Comparison of ENCODE assay signal across 8 cellular contexts in genomic region chr5:149550267-149550582, GRCh38. TPM values are rescaled to one million over a fixed set of nuclear protein-coding genes. Genes with fewer than 3 reads are reported as not detected.
DNase-seq lines count a peak whose midpoint lies in the region; ATAC-seq and TF ChIP-seq lines count a peak whose summit lies in the region.

No MANE protein-coding gene starts in this region.

- H2AFZ ChIP-seq in SU-DHL-6 (ENCODE audit: low read depth, low read length, severe bottlenecking), result no peak overlapping the region
- H2AFZ ChIP-seq in osteoblast (ENCODE audit: low read length), result no peak overlapping the region

- H3K4me1 Mint-ChIP-seq in activated CD4-positive, alpha-beta T cell treated with anti-CD3 and anti-CD28 coated beads, Interleukin-2, amount 10 ng/mL, durations not matched to agents 7 days and 5 days, result peaks cover 38% of the 10 kb centered on the region

- H3K27me3 Mint-ChIP-seq in activated CD4-positive, alpha-beta T cell treated with anti-CD3 and anti-CD28 coated beads, Interleukin-2, amount 10 ng/mL, durations not matched to agents 7 days and 5 days, result no peaks in the 10 kb centered on the region

- TF ChIP-seq POLR2A in esophagus muscularis mucosa (IDR thresholded peaks at IDR 0.05; ENCODE audit: low read depth), result no peak

- H3K9ac ChIP-seq in SU-DHL-6 (ENCODE audit: low read length), result peak overlapping the region; percentile 96

- ATAC-seq in HG03571 (IDR thresholded peaks at IDR 0.05; ENCODE audit: unreplicated experiment), result no peak

- intact Hi-C loops in esophagus muscularis mucosa (cut with DNase I), result no loop called here

- H3K36me3 ChIP-seq in SU-DHL-6 (ENCODE audit: low read length) (peaks cover 16% of the 10 kb centered on the region), esophagus muscularis mucosa (peaks cover 7 to 36% (median 22%) of the 10 kb centered on the region in 4 donors), osteoblast (ENCODE audit: insufficient read depth, low read length) (peaks cover 40% of the 10 kb centered on the region)

- H3K4me1 ChIP-seq in esophagus muscularis mucosa (peaks cover 39 to 50% (median 44%) of the 10 kb centered on the region in 4 donors), osteoblast (ENCODE audit: insufficient read depth, low read length) (peaks cover 18% of the 10 kb centered on the region)

- H3K4me3 Mint-ChIP-seq in activated CD4-positive, alpha-beta T cell treated with anti-CD3 and anti-CD28 coated beads, Interleukin-2, amount 10 ng/mL, durations not matched to agents 7 days and 5 days, result peak overlapping the region; percentile 99

- 0% methylated on average over 12 of the region's 12 CpGs for WGBS in esophagus muscularis mucosa

- H3K79me2 ChIP-seq in SU-DHL-6 (ENCODE audit: insufficient read depth, low read length), result peaks cover 58% of the 10 kb centered on the region
- peaks cover 60% of the 10 kb centered on the region for H3K79me2 ChIP-seq in osteoblast (ENCODE audit: insufficient read depth, low read length)

- TF ChIP-seq CTCF in SU-DHL-6 (IDR thresholded peaks at IDR 0.05; ENCODE audit: insufficient read depth, low read length, poor library complexity, severe bottlenecking) (no peak), esophagus muscularis mucosa (IDR thresholded peaks at IDR 0.05) (no peak), osteoblast (IDR thresholded peaks at IDR 0.05; ENCODE audit: extremely low read depth, low read depth, low read length) (no peak)

- no peaks in the 10 kb centered on the region for H3K27me3 ChIP-seq in SU-DHL-6 (ENCODE audit: low read length)
- H3K27me3 ChIP-seq in esophagus muscularis mucosa, result no peaks in the 10 kb centered on the region
- H3K27me3 ChIP-seq in osteoblast (ENCODE audit: insufficient read depth, low read length), result no peaks in the 10 kb centered on the region

- CTCF ChIA-PET in activated CD4-positive, alpha-beta T cell treated with anti-CD3 and anti-CD28 coated beads, Interleukin-2, amount 10 ng/mL, durations not matched to agents 7 days and 5 days (lab: Charles Lee), result interaction anchor here (0.6 to 3.0 kb wide), 12 partner anchors 12 to 698 kb away, joined by 3 to 23 read pairs (median 3); no protein-coding TSS in a partner anchor

- POLR2A ChIA-PET in activated CD4-positive, alpha-beta T cell treated with anti-CD3 and anti-CD28 coated beads, Interleukin-2, amount 10 ng/mL, durations not matched to agents 7 days and 5 days (lab: Charles Lee), result interaction anchor here (1.0 to 1.2 kb wide), 2 partner anchors 204 to 860 kb away, joined by 3 to 7 read pairs; no protein-coding TSS in a partner anchor

- no peaks in the 10 kb centered on the region for H3K9me2 ChIP-seq in SU-DHL-6 (replicated peaks; ENCODE audit: insufficient read depth, low read length)

- H3F3A ChIP-seq in SU-DHL-6 (ENCODE audit: insufficient read depth), result no peaks in the 10 kb centered on the region

- peak overlapping the region; percentile 88 for H3K4me2 ChIP-seq in SU-DHL-6 (ENCODE audit: low read depth, low read length, poor library complexity, severe bottlenecking)
- peak overlapping the region; percentile 95 for H3K4me2 ChIP-seq in osteoblast (ENCODE audit: insufficient read depth, low read length)

- H3K27ac ChIP-seq in SU-DHL-6 (ENCODE audit: low read depth, low read length), result peak overlapping the region; percentile 75
- peak overlapping the region; percentile 99 for H3K27ac ChIP-seq in esophagus muscularis mucosa (replicated peaks in 1 of 4)
- H3K27ac ChIP-seq in osteoblast (ENCODE audit: low read depth, low read length), result peak overlapping the region; percentile 100

- peaks cover 18% of the 10 kb centered on the region; the same call in 1 of the 2 replicates for H4K20me1 ChIP-seq in SU-DHL-6 (ENCODE audit: low read depth, low read length)
- H4K20me1 ChIP-seq in osteoblast (ENCODE audit: insufficient read depth, low read length), result peaks cover 20% of the 10 kb centered on the region

- no peak for DNase-seq in activated CD4-positive, alpha-beta T cell treated with anti-CD3 and anti-CD28 coated beads, Interleukin-2, amount 10 ng/mL, durations not matched to agents 7 days and 5 days
- DNase-seq in activated CD4-positive, alpha-beta T cell treated with anti-CD3 and anti-CD28 coated beads for 1 hour, result no peak
- DNase-seq in esophagus muscularis mucosa (ENCODE audit: extremely low spot score), result no peak
- DNase-seq in osteoblast (ENCODE audit: insufficient read length, low spot score, missing footprints), result peak; percentile 87
- no peak for DNase-seq in nucleus accumbens (lab: John Stamatoyannopoulos, UW)
- no peak for DNase-seq in iPS-NIHi11 (ENCODE audit: low spot score)

- peak overlapping the region; percentile 98 for H3K4me3 ChIP-seq in SU-DHL-6 (ENCODE audit: insufficient read depth, low read length, poor library complexity, severe bottlenecking)
- H3K4me3 ChIP-seq in esophagus muscularis mucosa, result peak overlapping the region; percentile 84 to 97 (median 95)
- H3K4me3 ChIP-seq in osteoblast (ENCODE audit: insufficient read depth, low read length), result peak overlapping the region; percentile 100

- peak overlapping the region; percentile 99 for H3K27ac Mint-ChIP-seq in activated CD4-positive, alpha-beta T cell treated with anti-CD3 and anti-CD28 coated beads, Interleukin-2, amount 10 ng/mL, durations not matched to agents 7 days and 5 days

- H3K9me3 ChIP-seq in SU-DHL-6 (ENCODE audit: insufficient read depth, low read length), result no peaks in the 10 kb centered on the region
- no peaks in the 10 kb centered on the region for H3K9me3 ChIP-seq in esophagus muscularis mucosa
- H3K9me3 ChIP-seq in osteoblast (ENCODE audit: low read depth, low read length), result no peaks in the 10 kb centered on the region

- no peaks in the 10 kb centered on the region for H3K9me3 Mint-ChIP-seq in activated CD4-positive, alpha-beta T cell treated with anti-CD3 and anti-CD28 coated beads, Interleukin-2, amount 10 ng/mL, durations not matched to agents 7 days and 5 days

- TF ChIP-seq EP300 in esophagus muscularis mucosa (IDR thresholded peaks at IDR 0.05), result no peak

- peaks cover 50% of the 10 kb centered on the region for H3K36me3 Mint-ChIP-seq in activated CD4-positive, alpha-beta T cell treated with anti-CD3 and anti-CD28 coated beads, Interleukin-2, amount 10 ng/mL, durations not matched to agents 7 days and 5 days (ENCODE audit: low read depth)

RNA-seq across cellular contexts. Expression of gene CSNK1A1, which starts 1.0 kb away (rescaled TPM):
- total RNA-seq in activated CD4-positive, alpha-beta T cell treated with anti-CD3 and anti-CD28 coated beads, Interleukin-2, amount 10 ng/mL, durations not matched to agents 7 days and 5 days, result 100 to 1,000 TPM; 164 to 199 TPM
- total RNA-seq in esophagus muscularis mucosa (100 to 1,000 TPM; 283 to 347 (median 336) TPM), osteoblast (444 and 497 TPM in 2 replicates)

RNA-seq across cellular contexts. Expression of gene ARHGEF37, which starts 31.1 kb away (rescaled TPM):
- under 1 TPM; 0.37 to 0.52 TPM for total RNA-seq in activated CD4-positive, alpha-beta T cell treated with anti-CD3 and anti-CD28 coated beads, Interleukin-2, amount 10 ng/mL, durations not matched to agents 7 days and 5 days
- total RNA-seq in esophagus muscularis mucosa (10 to 100 TPM; 11.9 to 22.0 (median 19.5) TPM), osteoblast (0.72 and 0.88 TPM in 2 replicates)
